Comparison of ENCODE assay signal across 12 cellular contexts in the genomic region with DNA sequence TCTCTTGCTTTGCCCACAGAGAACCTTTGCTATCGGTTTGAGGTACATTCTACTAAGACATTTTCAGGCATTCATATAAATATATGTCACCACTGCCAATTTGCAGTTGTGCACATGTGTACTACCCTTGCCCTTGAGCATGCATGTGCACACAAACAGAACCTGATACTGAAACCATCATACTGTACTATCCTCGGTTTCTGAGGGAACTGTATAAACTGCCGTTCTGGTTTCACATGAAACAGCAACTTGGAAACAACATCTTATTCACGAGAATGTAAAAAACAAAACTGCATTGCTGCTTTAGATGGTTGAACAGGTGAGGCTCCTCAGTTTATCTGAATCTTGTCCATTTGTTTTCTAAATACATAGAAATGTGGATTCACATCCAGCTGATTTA.
DNase-seq lines count a peak whose midpoint lies in the region; ATAC-seq lines count a peak whose summit lies in the region.
"Had no signal": no experiment of that assay in that cellular context is flagged by ENCODE, and none has a peak within 500 bp of the region (broad histone marks: within the 10 kb centered on the region; RNA-seq: fewer than 3 reads in every experiment).

No MANE protein-coding gene starts in this region.

- peaks cover 25% of the 10 kb centered on the region for H3K4me1 Mint-ChIP-seq in activated naive CD4-positive, alpha-beta T cell treated with anti-CD3 and anti-CD28 coated beads for 36 hours (ENCODE audit: low read depth)
- peaks cover 28% of the 10 kb centered on the region for H3K4me1 Mint-ChIP-seq in stimulated activated effector memory CD8-positive, alpha-beta T cell treated with anti-CD3 and anti-CD28 coated beads, Interleukin-12 subunit alpha, Interleukin-12 subunit beta, amount 100 ng/mL, for 72 hours

- H3K36me3 ChIP-seq in H7 (replicated peaks; ENCODE audit: control insufficient read depth, insufficient read depth, low read length) = no peaks in the 10 kb centered on the region

- no peak overlapping the region for H3K4me3 ChIP-seq in H7 (ENCODE audit: insufficient read depth, low read depth, low read length)
- H3K4me3 ChIP-seq: GM23248 had no signal

- DNase-seq in activated naive CD4-positive, alpha-beta T cell treated with anti-CD3 and anti-CD28 coated beads for 36 hours = peak; percentile 18
- no peak for DNase-seq in activated naive CD4-positive, alpha-beta T cell treated with Interleukin-2 at 50 U/mL for 16 hours
- no peak for DNase-seq in stimulated activated effector memory CD8-positive, alpha-beta T cell treated with anti-CD3 and anti-CD28 coated beads, Interleukin-12 subunit alpha, Interleukin-12 subunit beta, amount 100 ng/mL, for 72 hours (ENCODE audit: low spot score in 2 of 2)
- DNase-seq in superior temporal gyrus (ENCODE audit: extremely low spot score) (no peak), H7 (no peak), CD1c-positive myeloid dendritic cell (ENCODE audit: extremely low spot score) (no peak)
- DNase-seq: AML-193, GM23248, NCI-H2107, T-helper 9 cell had no signal

- ATAC-seq in GM21528 (IDR thresholded peaks at IDR 0.05; ENCODE audit: low FRiP score, unreplicated experiment) (peak; percentile 69), HG03342 (IDR thresholded peaks at IDR 0.05; ENCODE audit: unreplicated experiment) (peak; percentile 60)
- peak; percentile 57 for ATAC-seq in stimulated activated effector memory CD8-positive, alpha-beta T cell treated with anti-CD3 and anti-CD28 coated beads, Interleukin-12 subunit alpha, Interleukin-12 subunit beta, amount 100 ng/mL, for 72 hours

- no peak overlapping the region for H3K4me3 Mint-ChIP-seq in activated naive CD4-positive, alpha-beta T cell treated with anti-CD3 and anti-CD28 coated beads for 36 hours
- H3K4me3 Mint-ChIP-seq in stimulated activated effector memory CD8-positive, alpha-beta T cell treated with anti-CD3 and anti-CD28 coated beads, Interleukin-12 subunit alpha, Interleukin-12 subunit beta, amount 100 ng/mL, for 72 hours = no peak overlapping the region

- intact Hi-C loops in activated naive CD4-positive, alpha-beta T cell treated with anti-CD3 and anti-CD28 coated beads for 36 hours (cut with micrococcal nuclease) = no loop called here

- H3K27me3 Mint-ChIP-seq in activated naive CD4-positive, alpha-beta T cell treated with anti-CD3 and anti-CD28 coated beads for 36 hours (ENCODE audit: low read depth) = no peaks in the 10 kb centered on the region

- H3K36me3 Mint-ChIP-seq in activated naive CD4-positive, alpha-beta T cell treated with anti-CD3 and anti-CD28 coated beads for 36 hours (ENCODE audit: low read depth) = no peaks in the 10 kb centered on the region
- no peaks in the 10 kb centered on the region for H3K36me3 Mint-ChIP-seq in stimulated activated effector memory CD8-positive, alpha-beta T cell treated with anti-CD3 and anti-CD28 coated beads, Interleukin-12 subunit alpha, Interleukin-12 subunit beta, amount 100 ng/mL, for 72 hours

- no peaks in the 10 kb centered on the region for H3K27me3 ChIP-seq in H7 (ENCODE audit: control insufficient read depth, insufficient read depth, low read length)

- CTCF ChIA-PET in activated naive CD4-positive, alpha-beta T cell treated with anti-CD3 and anti-CD28 coated beads for 36 hours (lab: Charles Lee) = interaction anchor here (1.3 kb wide), 1 partner anchor 74 kb away, joined by 5 read pairs; no protein-coding TSS in a partner anchor

- no peaks in the 10 kb centered on the region for H3K9me3 Mint-ChIP-seq in activated naive CD4-positive, alpha-beta T cell treated with anti-CD3 and anti-CD28 coated beads for 36 hours
- H3K9me3 Mint-ChIP-seq in stimulated activated effector memory CD8-positive, alpha-beta T cell treated with anti-CD3 and anti-CD28 coated beads, Interleukin-12 subunit alpha, Interleukin-12 subunit beta, amount 100 ng/mL, for 72 hours = no peaks in the 10 kb centered on the region

- H3K27ac Mint-ChIP-seq in activated naive CD4-positive, alpha-beta T cell treated with anti-CD3 and anti-CD28 coated beads for 36 hours = no peak overlapping the region
- H3K27ac Mint-ChIP-seq in stimulated activated effector memory CD8-positive, alpha-beta T cell treated with anti-CD3 and anti-CD28 coated beads, Interleukin-12 subunit alpha, Interleukin-12 subunit beta, amount 100 ng/mL, for 72 hours = no peak overlapping the region
